1 cellular context compared by ENCODE assay signal in the genomic region with DNA sequence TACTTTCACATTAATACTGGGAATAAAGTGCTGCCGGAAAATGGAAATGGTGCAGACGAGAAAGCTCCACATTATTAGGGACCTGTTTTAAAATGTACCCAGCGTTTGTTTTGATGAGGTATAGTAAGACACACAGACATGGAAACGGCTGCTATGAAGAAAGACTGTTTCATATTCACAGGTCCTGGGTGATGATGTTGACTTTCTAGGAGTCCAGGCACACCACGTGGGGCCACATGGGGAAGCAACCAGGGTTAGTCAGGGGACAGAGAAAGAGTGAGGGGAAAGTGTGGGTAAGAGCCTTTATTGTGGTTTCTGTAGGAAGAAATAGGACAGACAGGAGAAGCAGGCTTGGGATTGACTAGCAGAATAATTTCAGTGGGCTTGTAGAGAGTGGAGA.
TF ChIP-seq lines count a peak whose summit lies in the region.

No MANE protein-coding gene starts in this region.

TF ChIP-seq in H1, 55 proteins besides CTCF, POLR2A, EP300 and RAD21 (continued from another document):
- TF ChIP-seq, protein P1, sequence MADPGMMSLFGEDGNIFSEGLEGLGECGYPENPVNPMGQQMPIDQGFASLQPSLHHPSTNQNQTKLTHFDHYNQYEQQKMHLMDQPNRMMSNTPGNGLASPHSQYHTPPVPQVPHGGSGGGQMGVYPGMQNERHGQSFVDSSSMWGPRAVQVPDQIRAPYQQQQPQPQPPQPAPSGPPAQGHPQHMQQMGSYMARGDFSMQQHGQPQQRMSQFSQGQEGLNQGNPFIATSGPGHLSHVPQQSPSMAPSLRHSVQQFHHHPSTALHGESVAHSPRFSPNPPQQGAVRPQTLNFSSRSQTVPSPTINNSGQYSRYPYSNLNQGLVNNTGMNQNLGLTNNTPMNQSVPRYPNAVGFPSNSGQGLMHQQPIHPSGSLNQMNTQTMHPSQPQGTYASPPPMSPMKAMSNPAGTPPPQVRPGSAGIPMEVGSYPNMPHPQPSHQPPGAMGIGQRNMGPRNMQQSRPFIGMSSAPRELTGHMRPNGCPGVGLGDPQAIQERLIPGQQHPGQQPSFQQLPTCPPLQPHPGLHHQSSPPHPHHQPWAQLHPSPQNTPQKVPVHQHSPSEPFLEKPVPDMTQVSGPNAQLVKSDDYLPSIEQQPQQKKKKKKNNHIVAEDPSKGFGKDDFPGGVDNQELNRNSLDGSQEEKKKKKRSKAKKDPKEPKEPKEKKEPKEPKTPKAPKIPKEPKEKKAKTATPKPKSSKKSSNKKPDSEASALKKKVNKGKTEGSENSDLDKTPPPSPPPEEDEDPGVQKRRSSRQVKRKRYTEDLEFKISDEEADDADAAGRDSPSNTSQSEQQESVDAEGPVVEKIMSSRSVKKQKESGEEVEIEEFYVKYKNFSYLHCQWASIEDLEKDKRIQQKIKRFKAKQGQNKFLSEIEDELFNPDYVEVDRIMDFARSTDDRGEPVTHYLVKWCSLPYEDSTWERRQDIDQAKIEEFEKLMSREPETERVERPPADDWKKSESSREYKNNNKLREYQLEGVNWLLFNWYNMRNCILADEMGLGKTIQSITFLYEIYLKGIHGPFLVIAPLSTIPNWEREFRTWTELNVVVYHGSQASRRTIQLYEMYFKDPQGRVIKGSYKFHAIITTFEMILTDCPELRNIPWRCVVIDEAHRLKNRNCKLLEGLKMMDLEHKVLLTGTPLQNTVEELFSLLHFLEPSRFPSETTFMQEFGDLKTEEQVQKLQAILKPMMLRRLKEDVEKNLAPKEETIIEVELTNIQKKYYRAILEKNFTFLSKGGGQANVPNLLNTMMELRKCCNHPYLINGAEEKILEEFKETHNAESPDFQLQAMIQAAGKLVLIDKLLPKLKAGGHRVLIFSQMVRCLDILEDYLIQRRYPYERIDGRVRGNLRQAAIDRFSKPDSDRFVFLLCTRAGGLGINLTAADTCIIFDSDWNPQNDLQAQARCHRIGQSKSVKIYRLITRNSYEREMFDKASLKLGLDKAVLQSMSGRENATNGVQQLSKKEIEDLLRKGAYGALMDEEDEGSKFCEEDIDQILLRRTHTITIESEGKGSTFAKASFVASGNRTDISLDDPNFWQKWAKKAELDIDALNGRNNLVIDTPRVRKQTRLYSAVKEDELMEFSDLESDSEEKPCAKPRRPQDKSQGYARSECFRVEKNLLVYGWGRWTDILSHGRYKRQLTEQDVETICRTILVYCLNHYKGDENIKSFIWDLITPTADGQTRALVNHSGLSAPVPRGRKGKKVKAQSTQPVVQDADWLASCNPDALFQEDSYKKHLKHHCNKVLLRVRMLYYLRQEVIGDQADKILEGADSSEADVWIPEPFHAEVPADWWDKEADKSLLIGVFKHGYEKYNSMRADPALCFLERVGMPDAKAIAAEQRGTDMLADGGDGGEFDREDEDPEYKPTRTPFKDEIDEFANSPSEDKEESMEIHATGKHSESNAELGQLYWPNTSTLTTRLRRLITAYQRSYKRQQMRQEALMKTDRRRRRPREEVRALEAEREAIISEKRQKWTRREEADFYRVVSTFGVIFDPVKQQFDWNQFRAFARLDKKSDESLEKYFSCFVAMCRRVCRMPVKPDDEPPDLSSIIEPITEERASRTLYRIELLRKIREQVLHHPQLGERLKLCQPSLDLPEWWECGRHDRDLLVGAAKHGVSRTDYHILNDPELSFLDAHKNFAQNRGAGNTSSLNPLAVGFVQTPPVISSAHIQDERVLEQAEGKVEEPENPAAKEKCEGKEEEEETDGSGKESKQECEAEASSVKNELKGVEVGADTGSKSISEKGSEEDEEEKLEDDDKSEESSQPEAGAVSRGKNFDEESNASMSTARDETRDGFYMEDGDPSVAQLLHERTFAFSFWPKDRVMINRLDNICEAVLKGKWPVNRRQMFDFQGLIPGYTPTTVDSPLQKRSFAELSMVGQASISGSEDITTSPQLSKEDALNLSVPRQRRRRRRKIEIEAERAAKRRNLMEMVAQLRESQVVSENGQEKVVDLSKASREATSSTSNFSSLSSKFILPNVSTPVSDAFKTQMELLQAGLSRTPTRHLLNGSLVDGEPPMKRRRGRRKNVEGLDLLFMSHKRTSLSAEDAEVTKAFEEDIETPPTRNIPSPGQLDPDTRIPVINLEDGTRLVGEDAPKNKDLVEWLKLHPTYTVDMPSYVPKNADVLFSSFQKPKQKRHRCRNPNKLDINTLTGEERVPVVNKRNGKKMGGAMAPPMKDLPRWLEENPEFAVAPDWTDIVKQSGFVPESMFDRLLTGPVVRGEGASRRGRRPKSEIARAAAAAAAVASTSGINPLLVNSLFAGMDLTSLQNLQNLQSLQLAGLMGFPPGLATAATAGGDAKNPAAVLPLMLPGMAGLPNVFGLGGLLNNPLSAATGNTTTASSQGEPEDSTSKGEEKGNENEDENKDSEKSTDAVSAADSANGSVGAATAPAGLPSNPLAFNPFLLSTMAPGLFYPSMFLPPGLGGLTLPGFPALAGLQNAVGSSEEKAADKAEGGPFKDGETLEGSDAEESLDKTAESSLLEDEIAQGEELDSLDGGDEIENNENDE (IDR thresholded peaks at IDR 0.05; ENCODE audit: insufficient replicate concordance, low read length) = no peak
- no peak for TF ChIP-seq SRF (IDR thresholded peaks at IDR 0.05; ENCODE audit: low read depth, low read length)
- no peak for TF ChIP-seq SIRT6 (IDR thresholded peaks at IDR 0.05; ENCODE audit: low read length)
- TF ChIP-seq EGR1 (IDR thresholded peaks at IDR 0.05; ENCODE audit: borderline replicate concordance, low read depth, low read length) = no peak
- TF ChIP-seq RBBP5 (IDR thresholded peaks at IDR 0.05; ENCODE audit: borderline replicate concordance, low read depth, low read length) = no peak
- no peak for TF ChIP-seq SIN3A (conservative IDR thresholded peaks at IDR 0.05 in 1 of 2, IDR thresholded peaks at IDR 0.05 in 1 of 2; ENCODE audit: low read depth in 1 of 2, low read length in 2 of 2)
- TF ChIP-seq ZNF274 (IDR thresholded peaks at IDR 0.05; ENCODE audit: borderline replicate concordance, extremely low read depth, low read length) = no peak
- no peak for TF ChIP-seq NANOG (IDR thresholded peaks at IDR 0.05; ENCODE audit: insufficient read depth, low read depth, low read length, poor library complexity, severe bottlenecking)
